Comparison of ENCODE assay signal across 18 cellular contexts in the genomic region with DNA sequence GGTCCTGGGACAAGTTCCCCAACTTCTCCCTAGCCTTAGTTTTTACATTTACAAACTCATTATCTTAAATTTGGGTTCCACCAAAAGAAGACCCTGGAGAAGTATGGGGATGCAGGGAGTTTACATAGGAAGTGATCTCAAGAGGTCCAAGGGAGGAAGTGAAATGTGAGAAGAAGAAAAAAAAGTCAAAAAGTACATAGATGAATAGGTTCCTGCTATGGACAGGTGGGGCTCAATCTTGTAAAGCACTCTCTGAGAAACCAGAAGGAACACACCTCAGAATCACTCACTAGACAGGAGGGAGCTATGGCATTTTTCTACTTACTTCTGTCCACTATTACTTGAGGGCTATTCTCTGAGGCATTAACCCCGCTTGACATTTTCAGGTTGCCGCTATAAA.
DNase-seq lines count a peak whose midpoint lies in the region; ATAC-seq, FAIRE-seq and TF ChIP-seq lines count a peak whose summit lies in the region.
"Had no signal": no experiment of that assay in that cellular context is flagged by ENCODE, and none has a peak within 500 bp of the region (broad histone marks: within the 10 kb centered on the region; RNA-seq: fewer than 3 reads in every experiment).

No MANE protein-coding gene starts in this region.

- H3K4me3 ChIP-seq in GM12865 (ENCODE audit: low read depth, low read length) = peak overlapping the region; percentile 61
- H3K4me3 ChIP-seq: ascending aorta, BLaER1 had no signal

- ATAC-seq in GM18909 (IDR thresholded peaks at IDR 0.05; ENCODE audit: poor library complexity, unreplicated experiment) (peak; percentile 65), GM21786 (IDR thresholded peaks at IDR 0.05; ENCODE audit: unreplicated experiment) (peak; percentile 49), HG03159 (IDR thresholded peaks at IDR 0.05; ENCODE audit: unreplicated experiment) (peak; percentile 69)
- ATAC-seq: T-cell had no signal

- DNase-seq in GM12865 (ENCODE audit: low read depth) (peak; percentile 79), MV-4-11 (lab: John Stamatoyannopoulos, UW) (no peak), D721Med (ENCODE audit: insufficient read length, low spot score) (no peak)
- DNase-seq in NK-92 treated with Interleukin-12 subunit alpha and Interleukin-12 subunit beta, amount 100 ng/mL, for 24 hours (lab: John Stamatoyannopoulos, UW) = no peak
- DNase-seq in activated CD4-positive, alpha-beta T cell treated with anti-CD3 and anti-CD28 coated beads, Interleukin-2, amount 50 U/mL, for 48 hours = no peak
- DNase-seq: activated CD4-positive, alpha-beta T cell treated with anti-CD3 and anti-CD28 coated beads, Interleukin-2, amount 50 U/mL, for 1 hour; activated naive CD4-positive, alpha-beta T cell treated with anti-CD3 and anti-CD28 coated beads for 36 hours; HCEC 1CT; NCI-H2029; NCI-H446 treated with DMSO at 0.1 percent for 48 hours; T-cell had no signal

- TF ChIP-seq CTCF in GM12865 (IDR thresholded peaks at IDR 0.05; ENCODE audit: insufficient read depth, low read depth, low read length, missing control alignments) (no peak), D721Med (IDR thresholded peaks at IDR 0.05; ENCODE audit: insufficient read depth, missing control alignments) (no peak)

- no peak for FAIRE-seq in D721Med (lab: Jason Lieb, UNC)
- FAIRE-seq: A204.1, G401.6 had no signal
